ENCODE assay signal across 8 cellular contexts in genomic region chr17:80678621-80679020, GRCh38.
DNase-seq lines count a peak whose midpoint lies in the region; ATAC-seq and TF ChIP-seq lines count a peak whose summit lies in the region.

No MANE protein-coding gene starts in this region.

- ATAC-seq in T-helper 17 cell (peak; percentile 74), GM18505 (IDR thresholded peaks at IDR 0.05; ENCODE audit: unreplicated experiment) (no peak), GM18502 (IDR thresholded peaks at IDR 0.05; ENCODE audit: poor library complexity, unreplicated experiment) (no peak)

- CTCF ChIA-PET in HEK293T (lab: Yijun Ruan, JAX): no interaction called here

- 50 to 79% methylated on average over 2 to 12 of the region's 13 CpGs for WGBS in endodermal cell (ENCODE audit: insufficient coverage in 1 of 2, insufficient read length in 1 of 2), 2 experiments

- H3K4me1 ChIP-seq in endodermal cell (ENCODE audit: control insufficient read depth, insufficient read depth, low read length): no peaks in the 10 kb centered on the region

- no peaks in the 10 kb centered on the region for H3K27me3 ChIP-seq in endodermal cell (ENCODE audit: control insufficient read depth, insufficient read depth, low read length, poor library complexity, severe bottlenecking)

- no peak for TF ChIP-seq POLR2A in GM18505 (IDR thresholded peaks at IDR 0.05; ENCODE audit: borderline replicate concordance, extremely low read depth, insufficient read depth, insufficient read length)

- no peak overlapping the region for H3K27ac ChIP-seq in endodermal cell (ENCODE audit: low read depth, low read length)

- H3K27me3 Mint-ChIP-seq in T-helper 17 cell: no peaks in the 10 kb centered on the region
- H3K27me3 Mint-ChIP-seq in endodermal cell (ENCODE audit: insufficient read depth): no peaks in the 10 kb centered on the region

- H3K9me3 ChIP-seq in T-helper 17 cell (ENCODE audit: control insufficient read depth, low read length, poor library complexity, severe bottlenecking): no peaks in the 10 kb centered on the region
- no peaks in the 10 kb centered on the region for H3K9me3 ChIP-seq in endodermal cell (ENCODE audit: control insufficient read depth, low read length)

- POLR2A ChIA-PET in HEK293T (lab: Yijun Ruan, JAX): interaction anchor here (1.2 kb wide), 1 partner anchor 178 kb away, joined by 3 read pairs; no protein-coding TSS in a partner anchor

- no peak overlapping the region for H3K9ac ChIP-seq in endodermal cell (ENCODE audit: extremely low read depth, low read length, poor library complexity, severe bottlenecking)

- H3K27ac Mint-ChIP-seq in T-helper 17 cell (peak overlapping the region; percentile 79), endodermal cell (peak overlapping the region; percentile 42)

- DNase-seq in GM04504 (ENCODE audit: low read depth) (peak; percentile 54), T-helper 17 cell (no peak), endodermal cell (peak; percentile 78), HEK293T (ENCODE audit: extremely low spot score) (no peak), GOT3 (lab: John Stamatoyannopoulos, UW) (no peak)
- DNase-seq in stimulated activated CD4-positive, alpha-beta T cell treated with anti-CD3 and anti-CD28 coated beads, Interleukin-15, amount 100 ng/mL, for 48 hours (ENCODE audit: low read depth in 2 of 2): peak; percentile 40 to 53

- peak overlapping the region; percentile 65 for H3K4me3 Mint-ChIP-seq in T-helper 17 cell
- H3K4me3 Mint-ChIP-seq in endodermal cell: peak overlapping the region; percentile 2

- H3K9me3 Mint-ChIP-seq in endodermal cell: no peaks in the 10 kb centered on the region

- H3K36me3 ChIP-seq in endodermal cell (ENCODE audit: control insufficient read depth, insufficient read depth, low read length): no peaks in the 10 kb centered on the region

- peak; percentile 32 for TF ChIP-seq CTCF in endodermal cell (conservative IDR thresholded peaks at IDR 0.05)

- H3K4me1 Mint-ChIP-seq in T-helper 17 cell (peaks cover 30% of the 10 kb centered on the region), endodermal cell (peaks cover 21% of the 10 kb centered on the region)

- H3K36me3 Mint-ChIP-seq in T-helper 17 cell (ENCODE audit: low read depth) (peaks cover 4% of the 10 kb centered on the region), endodermal cell (ENCODE audit: low read depth) (no peaks in the 10 kb centered on the region)

- no peak overlapping the region for H3K4me3 ChIP-seq in endodermal cell (ENCODE audit: low read length)

TF ChIP-seq in HEK293T, 16 proteins besides CTCF, POLR2A, EP300 and RAD21:
- TF ChIP-seq TARDBP (IDR thresholded peaks at IDR 0.05) (no peak), SUZ12 (IDR thresholded peaks at IDR 0.05) (no peak), NFRKB (IDR thresholded peaks at IDR 0.05) (no peak), FOXM1 (IDR thresholded peaks at IDR 0.05; ENCODE audit: borderline replicate concordance) (no peak), HDGF (IDR thresholded peaks at IDR 0.05; ENCODE audit: borderline replicate concordance) (no peak), BHLHE40 (IDR thresholded peaks at IDR 0.05; ENCODE audit: borderline replicate concordance) (no peak)
TF ChIP-seq in HEK293T: peak in this region for 0.

Comparison
In these comparisons a context has a peak if more than half of its experiments do, and no peak if none do; other contexts are left out.
1. DNase-seq: peak in GM04504 (single experiment), endodermal cell (single experiment) and stimulated activated CD4-positive, alpha-beta T cell treated with anti-CD3 and anti-CD28 coated beads, Interleukin-15, amount 100 ng/mL, for 48 hours (2 of 2); none in T-helper 17 cell (0 of 3), HEK293T (single experiment) and GOT3 (single experiment).